ENCODE assay signal across 10 cellular contexts in the genomic region with DNA sequence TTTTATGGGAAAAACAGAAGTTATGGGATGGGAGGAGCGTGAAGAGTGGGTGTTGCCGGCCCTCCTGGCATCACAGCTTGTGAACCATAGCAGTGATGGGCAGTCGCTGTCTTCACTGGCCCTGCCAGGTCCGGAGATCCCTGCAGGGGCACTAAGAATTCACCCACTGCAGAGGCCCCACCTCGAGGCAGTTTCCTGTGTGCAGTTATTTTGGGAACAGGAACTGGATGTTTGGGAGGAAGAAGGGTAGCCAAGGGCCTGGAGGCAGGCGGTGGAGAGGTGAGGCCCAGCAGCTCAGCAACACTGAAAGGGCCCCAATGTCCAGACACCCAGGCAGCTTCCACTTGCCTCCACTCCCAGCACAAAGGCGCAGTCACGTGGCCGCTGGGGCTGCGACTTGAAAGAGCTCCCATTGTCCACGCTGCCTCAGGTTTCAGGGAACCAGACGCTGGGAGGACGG.
DNase-seq lines count a peak whose midpoint lies in the region; ATAC-seq, FAIRE-seq and TF ChIP-seq lines count a peak whose summit lies in the region.
"Had no signal": no experiment of that assay in that cellular context is flagged by ENCODE, and none has a peak within 500 bp of the region (broad histone marks: within the 10 kb centered on the region; RNA-seq: fewer than 3 reads in every experiment).

No MANE protein-coding gene starts in this region.

- H3K27ac Mint-ChIP-seq in T-cell: no peak overlapping the region

- TF ChIP-seq CTCF in gastroesophageal sphincter (IDR thresholded peaks at IDR 0.05) (peak in 2 of 4 experiments; percentile 12 to 42), osteoblast (IDR thresholded peaks at IDR 0.05; ENCODE audit: extremely low read depth, low read depth, low read length) (no peak), D721Med (IDR thresholded peaks at IDR 0.05; ENCODE audit: insufficient read depth, missing control alignments) (no peak)

- no peaks in the 10 kb centered on the region for H3K36me3 Mint-ChIP-seq in T-cell
- H3K36me3 Mint-ChIP-seq: CD4-positive, CD25-positive, alpha-beta regulatory T cell had no signal

- no peaks in the 10 kb centered on the region for H3K4me1 Mint-ChIP-seq in T-cell
- H3K4me1 Mint-ChIP-seq: CD4-positive, CD25-positive, alpha-beta regulatory T cell had no signal

- no peaks in the 10 kb centered on the region for H4K20me1 ChIP-seq in osteoblast (ENCODE audit: insufficient read depth, low read length)

- peak overlapping the region in 1 of 2 donors; percentile 29 for H3K4me3 ChIP-seq in gastroesophageal sphincter
- H3K4me3 ChIP-seq in osteoblast (ENCODE audit: insufficient read depth, low read length): peak overlapping the region; percentile 67

- H3K4me1 ChIP-seq in gastroesophageal sphincter (peaks cover 0 to 24% (median 14%) of the 10 kb centered on the region in 3 donors), osteoblast (ENCODE audit: insufficient read depth, low read length) (peaks cover 16% of the 10 kb centered on the region)

- no peak overlapping the region for H3K4me3 Mint-ChIP-seq in T-cell
- H3K4me3 Mint-ChIP-seq: CD4-positive, CD25-positive, alpha-beta regulatory T cell had no signal

- DNase-seq in C1 segment of cervical spinal cord (lab: John Stamatoyannopoulos, UW) (peak in 13 of 14 donors; percentile 22 to 89 (median 79)), SK-MEL-5 (ENCODE audit: low read depth, low spot score) (peak; percentile 96), osteoblast (ENCODE audit: insufficient read length, low spot score, missing footprints) (peak; percentile 58), D721Med (ENCODE audit: insufficient read length, low spot score) (no peak), T-cell (no peak), glomerular visceral epithelial cell (ENCODE audit: extremely low spot score) (no peak)
- no peak for DNase-seq in stimulated activated CD4-positive, alpha-beta T cell treated with anti-CD3 and anti-CD28 coated beads, Interleukin-4, amount 100 ng/mL, for 1 hour
- DNase-seq: CD4-positive, CD25-positive, alpha-beta regulatory T cell had no signal

- in situ Hi-C loops in SK-MEL-5 (cut with HindIII; ENCODE audit: low pct_unique_long_range_greater_than_20kb, low sequenced_read_pairs): no loop called here

- peaks cover 4 to 16% of the 10 kb centered on the region in 2 donors for H3K27me3 Mint-ChIP-seq in T-cell

- TF ChIP-seq POLR2A in gastroesophageal sphincter (IDR thresholded peaks at IDR 0.05): no peak

- H3K4me2 ChIP-seq in osteoblast (ENCODE audit: insufficient read depth, low read length): peak overlapping the region; percentile 71

- ATAC-seq in gastroesophageal sphincter (peak; percentile 86), T-cell (replicated peaks in 1 of 4) (no peak)

- TF ChIP-seq EP300 in gastroesophageal sphincter (IDR thresholded peaks at IDR 0.05): no peak

- H3K9me3 ChIP-seq in gastroesophageal sphincter: no peaks in the 10 kb centered on the region
- H3K9me3 ChIP-seq in osteoblast (ENCODE audit: low read depth, low read length): no peaks in the 10 kb centered on the region

- no peaks in the 10 kb centered on the region for H3K27me3 ChIP-seq in gastroesophageal sphincter
- H3K27me3 ChIP-seq in osteoblast (ENCODE audit: insufficient read depth, low read length): peaks cover 3% of the 10 kb centered on the region

- H3K9me3 Mint-ChIP-seq in T-cell: no peaks in the 10 kb centered on the region
- H3K9me3 Mint-ChIP-seq: CD4-positive, CD25-positive, alpha-beta regulatory T cell had no signal

- FAIRE-seq in D721Med (lab: Jason Lieb, UNC): no peak
- FAIRE-seq: RCC 7860 had no signal

- WGBS in gastroesophageal sphincter (ENCODE audit: low coverage in 1 of 2), 2 donors: 19 to 23% methylated on average over 4 to 6 of the region's 13 CpGs

- peak overlapping the region; percentile 87 for H2AFZ ChIP-seq in osteoblast (ENCODE audit: low read length)

- POLR2A ChIA-PET in T-cell (lab: Charles Lee): no interaction called here

- no peaks in the 10 kb centered on the region for H3K79me2 ChIP-seq in osteoblast (ENCODE audit: insufficient read depth, low read length)

- CTCF ChIA-PET in T-cell (lab: Charles Lee): no interaction called here

- H3K27ac ChIP-seq in gastroesophageal sphincter: peak overlapping the region; percentile 22 to 81 (median 78)
- H3K27ac ChIP-seq in osteoblast (ENCODE audit: low read depth, low read length): no peak overlapping the region

- H3K36me3 ChIP-seq in gastroesophageal sphincter (no peaks in the 10 kb centered on the region), osteoblast (ENCODE audit: insufficient read depth, low read length) (no peaks in the 10 kb centered on the region)

Comparison
In these comparisons a context has a peak if more than half of its experiments do, and no peak if none do; other contexts are left out.
1. DNase-seq: peak in C1 segment of cervical spinal cord (13 of 14), SK-MEL-5 (single experiment) and osteoblast (single experiment); none in D721Med (single experiment), T-cell (0 of 34), stimulated activated CD4-positive, alpha-beta T cell treated with anti-CD3 and anti-CD28 coated beads, Interleukin-4, amount 100 ng/mL, for 1 hour (single experiment) and glomerular visceral epithelial cell (single experiment).